1 cellular context compared by ENCODE assay signal in genomic region chr1:230160957-230161771, GRCh38.
TF ChIP-seq lines count a peak whose summit lies in the region.

No MANE protein-coding gene starts in this region.

TF ChIP-seq in K562, 482 proteins besides CTCF, POLR2A, EP300 and RAD21 (continued from another document and continues in another):
- TF ChIP-seq PRDM10 (IDR thresholded peaks at IDR 0.05; ENCODE audit: partially characterized antibody), result no peak
- 0 out of 2 replicates have a peak, but pooled peaks have one; percentile 18 for TF ChIP-seq ZBTB2 (IDR thresholded peaks at IDR 0.05)
- TF ChIP-seq HLTF (IDR thresholded peaks at IDR 0.05), result no peak
- TF ChIP-seq POLR2H (tag; IDR thresholded peaks at IDR 0.05; ENCODE audit: low read depth), result peak; percentile 23; the same call in 1 of the 2 replicates
- TF ChIP-seq C11orf30 (IDR thresholded peaks at IDR 0.05; ENCODE audit: low read depth), result no peak
- TF ChIP-seq ESRRB (CRISPR knock-in tag; IDR thresholded peaks at IDR 0.05; ENCODE audit: borderline replicate concordance), result no peak
- peak; percentile 87; the same call in 1 of the 2 replicates for TF ChIP-seq ZNF766 (CRISPR knock-in tag; conservative IDR thresholded peaks at IDR 0.05)
- no peak for TF ChIP-seq ZZZ3 (IDR thresholded peaks at IDR 0.05)
- no peak for TF ChIP-seq STAT5A (IDR thresholded peaks at IDR 0.05; ENCODE audit: borderline replicate concordance, low read length)
- TF ChIP-seq ELK1 (CRISPR knock-in tag; IDR thresholded peaks at IDR 0.05), result no peak
- TF ChIP-seq ZSCAN32 (CRISPR knock-in tag; IDR thresholded peaks at IDR 0.05), result no peak
- no peak for TF ChIP-seq ZNF780A (CRISPR knock-in tag; IDR thresholded peaks at IDR 0.05)
- peak; percentile 60 for TF ChIP-seq BACH1 (tag; IDR thresholded peaks at IDR 0.05)
- no peak for TF ChIP-seq POU5F1 (IDR thresholded peaks at IDR 0.05; ENCODE audit: borderline replicate concordance, low read depth, low read length, partially characterized antibody)
- TF ChIP-seq ZNF778 (CRISPR knock-in tag; IDR thresholded peaks at IDR 0.05), result no peak
- no peak for TF ChIP-seq ZNF696 (CRISPR knock-in tag; conservative IDR thresholded peaks at IDR 0.05)
- TF ChIP-seq ARID2 (IDR thresholded peaks at IDR 0.05), result no peak
- TF ChIP-seq CTCFL (IDR thresholded peaks at IDR 0.05; ENCODE audit: borderline replicate concordance, insufficient read depth, low read depth, low read length, poor library complexity, severe bottlenecking), result no peak
- no peak for TF ChIP-seq ADNP (tag; IDR thresholded peaks at IDR 0.05)
- TF ChIP-seq CBFA2T2 (conservative IDR thresholded peaks at IDR 0.05), result peak; percentile 48
- TF ChIP-seq TEAD4 (IDR thresholded peaks at IDR 0.05; ENCODE audit: low read length), result 0 out of 2 replicates have a peak, but pooled peaks have one; percentile 36
- no peak for TF ChIP-seq TEAD4 (CRISPR knock-in tag; IDR thresholded peaks at IDR 0.05; ENCODE audit: borderline replicate concordance)
- TF ChIP-seq TCF15 (CRISPR knock-in tag; IDR thresholded peaks at IDR 0.05), result 0 out of 2 replicates have a peak, but pooled peaks have one; percentile 7
- no peak for TF ChIP-seq NR2C2 (CRISPR knock-in tag; IDR thresholded peaks at IDR 0.05)
- peak; percentile 75 for TF ChIP-seq NR2C2 (tag; IDR thresholded peaks at IDR 0.05)
- no peak for TF ChIP-seq ZFP1 (CRISPR knock-in tag; IDR thresholded peaks at IDR 0.05)
- TF ChIP-seq FOXK1 (CRISPR knock-in tag; IDR thresholded peaks at IDR 0.05; ENCODE audit: borderline replicate concordance), result 0 out of 2 replicates have a peak, but pooled peaks have one; percentile 75
- TF ChIP-seq ZNF280A (IDR thresholded peaks at IDR 0.05; ENCODE audit: low read depth, partially characterized antibody), result no peak
- no peak for TF ChIP-seq ZNF212 (CRISPR knock-in tag; IDR thresholded peaks at IDR 0.05)
- no peak for TF ChIP-seq ZNF57 (CRISPR knock-in tag; IDR thresholded peaks at IDR 0.05)
- TF ChIP-seq ZNF282 (CRISPR knock-in tag; IDR thresholded peaks at IDR 0.05), result no peak
- no peak for TF ChIP-seq ETV5 (CRISPR knock-in tag; IDR thresholded peaks at IDR 0.05; ENCODE audit: low read depth)
- peak; percentile 24; the same call in 1 of the 2 replicates for TF ChIP-seq GABPB1 (CRISPR knock-in tag; IDR thresholded peaks at IDR 0.05)
- no peak for TF ChIP-seq ZNF41 (CRISPR knock-in tag; conservative IDR thresholded peaks at IDR 0.05)
- TF ChIP-seq ZFX (CRISPR knock-in tag; IDR thresholded peaks at IDR 0.05), result 0 out of 2 replicates have a peak, but pooled peaks have one; percentile 19
- peak; percentile 84 for TF ChIP-seq IFI16 (CRISPR knock-in tag; IDR thresholded peaks at IDR 0.05)
- no peak for TF ChIP-seq CUX1 (CRISPR knock-in tag; IDR thresholded peaks at IDR 0.05)
- no peak for TF ChIP-seq ZFP30 (CRISPR knock-in tag; IDR thresholded peaks at IDR 0.05; ENCODE audit: borderline replicate concordance)
- no peak for TF ChIP-seq SIX5 (IDR thresholded peaks at IDR 0.05; ENCODE audit: borderline replicate concordance in 1 of 2, insufficient read depth in 1 of 2, low read depth in 1 of 2, low read length in 2 of 2)
- TF ChIP-seq ZNF449 (CRISPR knock-in tag; IDR thresholded peaks at IDR 0.05), result no peak
- no peak for TF ChIP-seq HOXB6 (CRISPR knock-in tag; IDR thresholded peaks at IDR 0.05; ENCODE audit: borderline replicate concordance)
- peak; percentile 33; the same call in 1 of the 2 replicates for TF ChIP-seq ATF3 (IDR thresholded peaks at IDR 0.05)
- TF ChIP-seq ATF3 (CRISPR knock-in tag; conservative IDR thresholded peaks at IDR 0.05), result peak; percentile 35; the same call in 1 of the 2 replicates
- no peak for TF ChIP-seq FOXO4 (CRISPR knock-in tag; IDR thresholded peaks at IDR 0.05)
- TF ChIP-seq KLF1 (tag; IDR thresholded peaks at IDR 0.05), result no peak
